ENCODE assay signal across 20 cellular contexts in genomic region chr9:121717141-121717749, GRCh38.
DNase-seq lines count a peak whose midpoint lies in the region; ATAC-seq, FAIRE-seq and TF ChIP-seq lines count a peak whose summit lies in the region.
"Had no signal": no experiment of that assay in that cellular context is flagged by ENCODE, and none has a peak within 500 bp of the region (broad histone marks: within the 10 kb centered on the region; RNA-seq: fewer than 3 reads in every experiment).

No MANE protein-coding gene starts in this region.

- H3K79me2 ChIP-seq in GM23338 (replicated peaks; ENCODE audit: insufficient read depth) (peaks cover 50% of the 10 kb centered on the region), astrocyte (ENCODE audit: insufficient read depth, low read length) (peaks cover 80% of the 10 kb centered on the region)

- H3K9ac ChIP-seq in astrocyte (ENCODE audit: low read length), result no peak overlapping the region

- H2AFZ ChIP-seq in GM23338 (no peak overlapping the region), astrocyte (ENCODE audit: low read depth, low read length) (peak overlapping the region; percentile 39)

- H3F3A ChIP-seq in GM23338 (replicated peaks; ENCODE audit: low read depth), result no peaks in the 10 kb centered on the region

- no peak for ATAC-seq in GM23338
- ATAC-seq in esophagus mucosa, result peak; percentile 19
- ATAC-seq: gastrocnemius medialis had no signal

- H4K20me1 ChIP-seq in GM23338 (replicated peaks; ENCODE audit: insufficient read depth) (peaks cover 15% of the 10 kb centered on the region; the same call in 1 of the 2 replicates), astrocyte (ENCODE audit: insufficient read depth, low read length) (peaks cover 93% of the 10 kb centered on the region)

- H3K27ac ChIP-seq in GM23338 (ENCODE audit: low read depth), result no peak overlapping the region
- no peak overlapping the region for H3K27ac ChIP-seq in astrocyte (ENCODE audit: low read depth, low read length)
- H3K27ac ChIP-seq in ovary, result peak overlapping the region; percentile 14 to 91
- H3K27ac ChIP-seq: thyroid gland had no signal

- H3K36me3 Mint-ChIP-seq in GM23338 (ENCODE audit: low read depth) (no peaks in the 10 kb centered on the region; the same call in 2 of the 3 replicates), astrocyte (ENCODE audit: low read depth, unreplicated experiment) (peaks cover 11% of the 10 kb centered on the region)
- H3K36me3 Mint-ChIP-seq: CD14-positive monocyte had no signal

- H3K27ac Mint-ChIP-seq in GM23338 (0 out of 2 replicates have a peak overlapping the region, but pooled peaks have one; percentile 27), astrocyte (ENCODE audit: unreplicated experiment) (no peak overlapping the region)
- H3K27ac Mint-ChIP-seq: CD14-positive monocyte; dendritic cell treated with granulocyte-macrophage colony-stimulating factor and Interleukin-4, amounts not matched to agents 40 ng/mL and 50 ng/mL, for 4 days; stimulated activated naive CD8-positive, alpha-beta T cell treated with anti-CD3 and anti-CD28 coated beads, Interleukin-15, Interleukin-2, amounts not matched to agents 100 ng/mL and 50 ng/mL, for 24 hours had no signal

- no peaks in the 10 kb centered on the region for H3K36me3 ChIP-seq in GM23338 (ENCODE audit: insufficient read depth)
- H3K36me3 ChIP-seq in astrocyte (ENCODE audit: insufficient read depth, low read length), result no peaks in the 10 kb centered on the region
- no peaks in the 10 kb centered on the region for H3K36me3 ChIP-seq in ovary
- H3K36me3 ChIP-seq: gastrocnemius medialis, thyroid gland had no signal

- H3K4me3 Mint-ChIP-seq in GM23338 (no peak overlapping the region), astrocyte (ENCODE audit: unreplicated experiment) (no peak overlapping the region)
- H3K4me3 Mint-ChIP-seq: CD14-positive monocyte; dendritic cell treated with granulocyte-macrophage colony-stimulating factor and Interleukin-4, amounts not matched to agents 40 ng/mL and 50 ng/mL, for 4 days; stimulated activated naive CD8-positive, alpha-beta T cell treated with anti-CD3 and anti-CD28 coated beads, Interleukin-15, Interleukin-2, amounts not matched to agents 100 ng/mL and 50 ng/mL, for 24 hours had no signal

- H3K4me3 ChIP-seq in GM23338 (no peak overlapping the region), astrocyte (ENCODE audit: insufficient read depth, low read depth, low read length) (no peak overlapping the region), ovary (no peak overlapping the region)
- H3K4me3 ChIP-seq: gastrocnemius medialis, thyroid gland had no signal

- H3K9me3 Mint-ChIP-seq in GM23338 (no peaks in the 10 kb centered on the region), astrocyte (ENCODE audit: unreplicated experiment) (no peaks in the 10 kb centered on the region)
- H3K9me3 Mint-ChIP-seq: dendritic cell treated with granulocyte-macrophage colony-stimulating factor and Interleukin-4, amounts not matched to agents 40 ng/mL and 50 ng/mL, for 4 days; stimulated activated naive CD8-positive, alpha-beta T cell treated with anti-CD3 and anti-CD28 coated beads, Interleukin-15, Interleukin-2, amounts not matched to agents 100 ng/mL and 50 ng/mL, for 24 hours had no signal

- DNase-seq in GM23338 (ENCODE audit: low spot score) (no peak), astrocyte (ENCODE audit: low read depth) (no peak), ovary (no peak), HCEC 1CT (no peak), NCI-H446 treated with DMSO at 0.1 percent for 48 hours (lab: John Stamatoyannopoulos, UW) (no peak), NCI-H526 (lab: John Stamatoyannopoulos, UW) (no peak)
- DNase-seq: activated CD4-positive, alpha-beta T cell treated with anti-CD3 and anti-CD28 coated beads, Interleukin-2, amount 50 U/mL, for 48 hours; activated CD4-positive, CD25-positive, alpha-beta regulatory T cell; activated effector memory CD4-positive, alpha-beta T cell treated with Interleukin-2 at 50 U/mL for 16 hours; gastrocnemius medialis; islet precursor cell; KBM-7; stimulated activated CD4-positive, alpha-beta T cell treated with anti-CD3 and anti-CD28 coated beads, Interleukin-12 subunit alpha, Interleukin-12 subunit beta, amount 100 ng/mL, for 4 hours; stimulated activated CD4-positive, alpha-beta T cell treated with anti-CD3 and anti-CD28 coated beads, Interleukin-4, amount 100 ng/mL, for 4 hours had no signal

- no peak for FAIRE-seq in astrocyte (lab: Jason Lieb, UNC)
- FAIRE-seq: D721Med had no signal

- intact Hi-C loops in ovary (cut with DNase I), result no loop called here

- peaks cover 51% of the 10 kb centered on the region for H3K4me1 Mint-ChIP-seq in GM23338
- H3K4me1 Mint-ChIP-seq in astrocyte (ENCODE audit: low read depth, unreplicated experiment), result peaks cover 7% of the 10 kb centered on the region
- H3K4me1 Mint-ChIP-seq: CD14-positive monocyte had no signal

- 54 to 78% (median 66%) methylated on average over 15 of the region's 15 CpGs for WGBS in ovary, 3 donors

- H3K27me3 ChIP-seq in GM23338 (ENCODE audit: insufficient read depth) (no peaks in the 10 kb centered on the region), astrocyte (ENCODE audit: insufficient read depth, low read length) (no peaks in the 10 kb centered on the region), ovary (no peaks in the 10 kb centered on the region)
- H3K27me3 ChIP-seq: gastrocnemius medialis, thyroid gland had no signal

- H3K4me1 ChIP-seq in GM23338 (ENCODE audit: insufficient read depth), result peaks cover 37% of the 10 kb centered on the region; the same call in 1 of the 2 replicates
- H3K4me1 ChIP-seq in astrocyte (ENCODE audit: insufficient read depth, low read length), result peaks cover 7% of the 10 kb centered on the region
- peaks cover 42% of the 10 kb centered on the region for H3K4me1 ChIP-seq in ovary (ENCODE audit: insufficient read depth)

- H3K27me3 Mint-ChIP-seq in GM23338 (ENCODE audit: insufficient read depth, low read depth, poor library complexity) (peaks cover 11% of the 10 kb centered on the region), astrocyte (ENCODE audit: low read depth, unreplicated experiment) (no peaks in the 10 kb centered on the region)
- H3K27me3 Mint-ChIP-seq: stimulated activated naive CD8-positive, alpha-beta T cell treated with anti-CD3 and anti-CD28 coated beads, Interleukin-15, Interleukin-2, amounts not matched to agents 100 ng/mL and 50 ng/mL, for 24 hours had no signal

- TF ChIP-seq CTCF in GM23338 (conservative IDR thresholded peaks at IDR 0.05; ENCODE audit: low read depth in 2 of 2), result no peak
- TF ChIP-seq CTCF in astrocyte (IDR thresholded peaks at IDR 0.05; ENCODE audit: insufficient read depth, low read depth, low read length), result no peak
- TF ChIP-seq CTCF in ovary (IDR thresholded peaks at IDR 0.05), result no peak

- H3K9me2 ChIP-seq in GM23338 (ENCODE audit: insufficient read depth), result no peaks in the 10 kb centered on the region

- H3K9me3 ChIP-seq in astrocyte (ENCODE audit: insufficient read depth, low read depth, low read length) (no peaks in the 10 kb centered on the region), ovary (no peaks in the 10 kb centered on the region)
- H3K9me3 ChIP-seq: gastrocnemius medialis, thyroid gland had no signal

- no peak overlapping the region for H3K4me2 ChIP-seq in GM23338
- no peak overlapping the region for H3K4me2 ChIP-seq in astrocyte (ENCODE audit: low read length)

- no peak for TF ChIP-seq EP300 in ovary (IDR thresholded peaks at IDR 0.05)

- TF ChIP-seq POLR2A in ovary (IDR thresholded peaks at IDR 0.05), result no peak

TF ChIP-seq in GM23338, 12 proteins besides CTCF, POLR2A, EP300 and RAD21 (continues in another document):
- no peak for TF ChIP-seq POLR2AphosphoS5 (IDR thresholded peaks at IDR 0.05; ENCODE audit: low read depth)
- no peak for TF ChIP-seq ZNF331 (CRISPR knock-in tag; IDR thresholded peaks at IDR 0.05; ENCODE audit: low read depth)
- no peak for TF ChIP-seq JUNB (IDR thresholded peaks at IDR 0.05; ENCODE audit: unreplicated experiment)
- no peak for TF ChIP-seq CREB1 (CRISPR knock-in tag; IDR thresholded peaks at IDR 0.05; ENCODE audit: low read depth)
- no peak for TF ChIP-seq NANOG (IDR thresholded peaks at IDR 0.05; ENCODE audit: borderline replicate concordance)
- TF ChIP-seq STAT1 (IDR thresholded peaks at IDR 0.05; ENCODE audit: unreplicated experiment), result no peak
- TF ChIP-seq ZNF114 (CRISPR knock-in tag; IDR thresholded peaks at IDR 0.05), result no peak
- TF ChIP-seq REST (IDR thresholded peaks at IDR 0.05; ENCODE audit: unreplicated experiment), result no peak

Comparison
In these comparisons a context has a peak if more than half of its experiments do, and no peak if none do; other contexts are left out.
1. H3K27ac ChIP-seq: peak in ovary (2 of 2); none in GM23338 (single experiment) and astrocyte (single experiment).